Comparison of ENCODE assay signal across 1 cellular context in the genomic region with DNA sequence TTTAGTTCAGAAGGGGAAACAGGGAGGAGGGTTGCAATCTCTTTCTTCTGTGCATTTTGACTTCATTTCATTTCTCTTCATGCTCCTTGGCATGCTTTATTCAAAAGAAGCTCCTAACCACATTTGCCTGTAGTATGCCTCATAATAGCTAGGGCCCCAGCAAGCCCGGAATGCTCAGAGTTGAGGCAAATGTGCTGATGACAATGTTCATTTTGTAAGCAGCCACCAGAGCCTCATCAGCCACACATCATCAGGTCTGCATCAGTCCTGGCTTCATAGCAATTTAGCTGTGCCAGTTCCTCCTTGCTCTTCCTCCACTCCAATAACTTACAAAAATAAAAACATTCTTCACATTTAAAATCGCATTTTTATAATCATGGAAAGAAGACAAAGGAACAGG.
TF ChIP-seq lines count a peak whose summit lies in the region.

No MANE protein-coding gene starts in this region.

TF ChIP-seq in GM23338, 12 proteins besides CTCF, POLR2A, EP300 and RAD21 (continued from another document):
- TF ChIP-seq, protein P1, sequence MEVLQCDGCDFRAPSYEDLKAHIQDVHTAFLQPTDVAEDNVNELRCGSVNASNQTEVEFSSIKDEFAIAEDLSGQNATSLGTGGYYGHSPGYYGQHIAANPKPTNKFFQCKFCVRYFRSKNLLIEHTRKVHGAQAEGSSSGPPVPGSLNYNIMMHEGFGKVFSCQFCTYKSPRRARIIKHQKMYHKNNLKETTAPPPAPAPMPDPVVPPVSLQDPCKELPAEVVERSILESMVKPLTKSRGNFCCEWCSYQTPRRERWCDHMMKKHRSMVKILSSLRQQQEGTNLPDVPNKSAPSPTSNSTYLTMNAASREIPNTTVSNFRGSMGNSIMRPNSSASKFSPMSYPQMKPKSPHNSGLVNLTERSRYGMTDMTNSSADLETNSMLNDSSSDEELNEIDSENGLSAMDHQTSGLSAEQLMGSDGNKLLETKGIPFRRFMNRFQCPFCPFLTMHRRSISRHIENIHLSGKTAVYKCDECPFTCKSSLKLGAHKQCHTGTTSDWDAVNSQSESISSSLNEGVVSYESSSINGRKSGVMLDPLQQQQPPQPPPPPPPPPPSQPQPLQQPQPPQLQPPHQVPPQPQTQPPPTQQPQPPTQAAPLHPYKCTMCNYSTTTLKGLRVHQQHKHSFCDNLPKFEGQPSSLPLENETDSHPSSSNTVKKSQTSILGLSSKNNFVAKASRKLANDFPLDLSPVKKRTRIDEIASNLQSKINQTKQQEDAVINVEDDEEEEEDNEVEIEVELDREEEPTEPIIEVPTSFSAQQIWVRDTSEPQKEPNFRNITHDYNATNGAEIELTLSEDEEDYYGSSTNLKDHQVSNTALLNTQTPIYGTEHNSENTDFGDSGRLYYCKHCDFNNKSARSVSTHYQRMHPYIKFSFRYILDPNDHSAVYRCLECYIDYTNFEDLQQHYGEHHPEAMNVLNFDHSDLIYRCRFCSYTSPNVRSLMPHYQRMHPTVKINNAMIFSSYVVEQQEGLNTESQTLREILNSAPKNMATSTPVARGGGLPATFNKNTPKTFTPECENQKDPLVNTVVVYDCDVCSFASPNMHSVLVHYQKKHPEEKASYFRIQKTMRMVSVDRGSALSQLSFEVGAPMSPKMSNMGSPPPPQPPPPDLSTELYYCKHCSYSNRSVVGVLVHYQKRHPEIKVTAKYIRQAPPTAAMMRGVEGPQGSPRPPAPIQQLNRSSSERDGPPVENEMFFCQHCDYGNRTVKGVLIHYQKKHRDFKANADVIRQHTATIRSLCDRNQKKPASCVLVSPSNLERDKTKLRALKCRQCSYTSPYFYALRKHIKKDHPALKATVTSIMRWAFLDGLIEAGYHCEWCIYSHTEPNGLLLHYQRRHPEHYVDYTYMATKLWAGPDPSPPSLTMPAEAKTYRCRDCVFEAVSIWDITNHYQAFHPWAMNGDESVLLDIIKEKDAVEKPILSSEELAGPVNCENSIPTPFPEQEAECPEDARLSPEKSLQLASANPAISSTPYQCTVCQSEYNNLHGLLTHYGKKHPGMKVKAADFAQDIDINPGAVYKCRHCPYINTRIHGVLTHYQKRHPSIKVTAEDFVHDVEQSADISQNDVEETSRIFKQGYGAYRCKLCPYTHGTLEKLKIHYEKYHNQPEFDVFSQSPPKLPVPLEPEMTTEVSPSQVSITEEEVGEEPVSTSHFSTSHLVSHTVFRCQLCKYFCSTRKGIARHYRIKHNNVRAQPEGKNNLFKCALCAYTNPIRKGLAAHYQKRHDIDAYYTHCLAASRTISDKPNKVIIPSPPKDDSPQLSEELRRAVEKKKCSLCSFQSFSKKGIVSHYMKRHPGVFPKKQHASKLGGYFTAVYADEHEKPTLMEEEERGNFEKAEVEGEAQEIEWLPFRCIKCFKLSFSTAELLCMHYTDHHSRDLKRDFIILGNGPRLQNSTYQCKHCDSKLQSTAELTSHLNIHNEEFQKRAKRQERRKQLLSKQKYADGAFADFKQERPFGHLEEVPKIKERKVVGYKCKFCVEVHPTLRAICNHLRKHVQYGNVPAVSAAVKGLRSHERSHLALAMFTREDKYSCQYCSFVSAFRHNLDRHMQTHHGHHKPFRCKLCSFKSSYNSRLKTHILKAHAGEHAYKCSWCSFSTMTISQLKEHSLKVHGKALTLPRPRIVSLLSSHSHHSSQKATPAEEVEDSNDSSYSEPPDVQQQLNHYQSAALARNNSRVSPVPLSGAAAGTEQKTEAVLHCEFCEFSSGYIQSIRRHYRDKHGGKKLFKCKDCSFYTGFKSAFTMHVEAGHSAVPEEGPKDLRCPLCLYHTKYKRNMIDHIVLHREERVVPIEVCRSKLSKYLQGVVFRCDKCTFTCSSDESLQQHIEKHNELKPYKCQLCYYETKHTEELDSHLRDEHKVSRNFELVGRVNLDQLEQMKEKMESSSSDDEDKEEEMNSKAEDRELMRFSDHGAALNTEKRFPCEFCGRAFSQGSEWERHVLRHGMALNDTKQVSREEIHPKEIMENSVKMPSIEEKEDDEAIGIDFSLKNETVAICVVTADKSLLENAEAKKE (CRISPR knock-in tag; IDR thresholded peaks at IDR 0.05), result no peak
- TF ChIP-seq, protein P2, sequence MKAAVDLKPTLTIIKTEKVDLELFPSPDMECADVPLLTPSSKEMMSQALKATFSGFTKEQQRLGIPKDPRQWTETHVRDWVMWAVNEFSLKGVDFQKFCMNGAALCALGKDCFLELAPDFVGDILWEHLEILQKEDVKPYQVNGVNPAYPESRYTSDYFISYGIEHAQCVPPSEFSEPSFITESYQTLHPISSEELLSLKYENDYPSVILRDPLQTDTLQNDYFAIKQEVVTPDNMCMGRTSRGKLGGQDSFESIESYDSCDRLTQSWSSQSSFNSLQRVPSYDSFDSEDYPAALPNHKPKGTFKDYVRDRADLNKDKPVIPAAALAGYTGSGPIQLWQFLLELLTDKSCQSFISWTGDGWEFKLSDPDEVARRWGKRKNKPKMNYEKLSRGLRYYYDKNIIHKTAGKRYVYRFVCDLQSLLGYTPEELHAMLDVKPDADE (IDR thresholded peaks at IDR 0.05), result no peak
- TF ChIP-seq EZH2phosphoT487 (IDR thresholded peaks at IDR 0.05; ENCODE audit: unreplicated experiment), result no peak
- TF ChIP-seq CREB1 (CRISPR knock-in tag; IDR thresholded peaks at IDR 0.05; ENCODE audit: low read depth), result no peak
- no peak for TF ChIP-seq ZNF114 (CRISPR knock-in tag; IDR thresholded peaks at IDR 0.05)
- no peak for TF ChIP-seq JUNB (IDR thresholded peaks at IDR 0.05; ENCODE audit: unreplicated experiment)
TF ChIP-seq in GM23338: peak in this region for 0.
